ENCODE assay signal across 11 cellular contexts in the genomic region with DNA sequence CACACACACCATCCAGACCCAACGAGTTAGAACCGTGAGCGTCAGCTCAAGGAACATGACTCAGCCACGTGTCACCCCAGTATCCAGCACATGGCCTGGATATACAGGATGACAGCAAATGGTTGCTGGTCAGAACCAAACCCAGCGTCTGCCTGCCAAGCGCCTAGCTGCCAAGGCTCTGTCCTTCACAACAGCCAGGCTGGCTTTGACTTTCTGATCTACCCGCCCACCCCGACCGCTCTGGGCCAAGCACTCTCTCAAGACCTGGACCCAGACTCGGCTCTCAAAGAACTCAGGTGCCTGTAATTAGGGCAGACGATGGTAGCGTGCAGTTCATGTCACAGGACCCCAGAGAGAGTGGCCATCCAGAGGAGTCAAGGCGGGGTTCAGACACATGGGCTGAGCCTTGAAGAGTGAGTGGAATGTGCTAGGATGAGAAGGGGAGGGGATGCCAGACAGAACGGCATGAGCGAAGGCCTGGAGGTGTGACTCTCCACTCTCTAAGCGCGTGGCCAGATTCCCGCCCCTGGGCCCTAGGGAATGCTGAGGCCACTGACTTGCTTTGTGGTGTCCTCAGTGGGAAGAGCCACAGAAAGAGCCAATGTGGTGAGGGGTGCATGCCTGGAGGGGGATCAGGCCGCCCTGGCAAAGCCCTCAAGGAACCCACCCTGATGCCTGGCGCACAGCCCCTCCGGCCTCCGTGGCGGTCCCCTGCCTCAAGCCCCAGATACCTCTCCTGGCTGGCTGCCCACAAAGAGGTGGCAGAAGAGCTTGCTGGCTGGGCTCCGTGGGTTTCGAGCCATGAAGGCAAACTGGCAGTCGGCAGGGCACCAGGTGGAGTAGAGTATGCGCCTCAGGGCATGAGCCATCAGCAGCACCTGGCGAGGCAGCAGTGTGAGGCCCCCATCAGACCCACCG. TPM values are rescaled to one million over a fixed set of nuclear protein-coding genes. Genes with fewer than 3 reads are reported as not detected.
DNase-seq lines count a peak whose midpoint lies in the region; TF ChIP-seq lines count a peak whose summit lies in the region.
"Had no signal": no experiment of that assay in that cellular context is flagged by ENCODE, and none has a peak within 500 bp of the region (broad histone marks: within the 10 kb centered on the region; RNA-seq: fewer than 3 reads in every experiment).

No MANE protein-coding gene starts in this region.

- H3K4me1 ChIP-seq in mesenchymal stem cell (ENCODE audit: control insufficient read depth, insufficient read depth, low read depth, low read length) (peaks cover 39% of the 10 kb centered on the region), uterus (no peaks in the 10 kb centered on the region)

- H3K9me3 ChIP-seq in mesenchymal stem cell (ENCODE audit: control insufficient read depth, low read length) (no peaks in the 10 kb centered on the region), uterus (no peaks in the 10 kb centered on the region)

- in situ Hi-C loops in brain microvascular endothelial cell (cut with HindIII; ENCODE audit: low pct_ligation_motif_present, low sequenced_read_pairs) = no loop called here

- DNase-seq in DMS79 treated with DMSO at 0.1 percent for 48 hours (lab: John Stamatoyannopoulos, UW) (peak; percentile 97), NCI-H1092 treated with DMSO at 0.1 percent for 48 hours (lab: John Stamatoyannopoulos, UW) (peak; percentile 44), brain microvascular endothelial cell (peak; percentile 58), mesenchymal stem cell (peak; percentile 77), MV-4-11 (lab: John Stamatoyannopoulos, UW) (no peak), SIG-M5 (lab: John Stamatoyannopoulos, UW) (no peak), NCI-H748 treated with DMSO at 0.1 percent for 48 hours (lab: John Stamatoyannopoulos, UW) (no peak), uterus (no peak)
- DNase-seq: foreskin melanocyte; NCI-H510A; stimulated activated CD4-positive, alpha-beta T cell treated with anti-CD3 and anti-CD28 coated beads, Interleukin-1b, Interleukin-23, amount 100 ng/mL, for 48 hours had no signal

- H3K9ac ChIP-seq in mesenchymal stem cell (ENCODE audit: low read length) = no peak overlapping the region

- H3K23ac ChIP-seq in mesenchymal stem cell (ENCODE audit: low read length in 2 of 2) = peak overlapping the region in 1 of 2 experiments; percentile 16

- H3K36me3 ChIP-seq in brain microvascular endothelial cell (replicated peaks) (no peaks in the 10 kb centered on the region), mesenchymal stem cell (ENCODE audit: control insufficient read depth in 1 of 2, insufficient read depth in 2 of 2, low read depth in 1 of 2, low read length in 2 of 2) (peaks cover 0 to 59% of the 10 kb centered on the region in 2 experiments), uterus (no peaks in the 10 kb centered on the region)

- H2BK15ac ChIP-seq in mesenchymal stem cell (ENCODE audit: low read depth, poor library complexity, severe bottlenecking) = no peak overlapping the region

- intact Hi-C loops in uterus (cut with DNase I; ENCODE audit: low total_unique reads) = no loop called here

- no peak overlapping the region for H3K4ac ChIP-seq in mesenchymal stem cell (ENCODE audit: low read depth in 1 of 2, low read length in 2 of 2)

- H3K27ac ChIP-seq in brain microvascular endothelial cell (no peak overlapping the region), mesenchymal stem cell (ENCODE audit: low read length, poor library complexity, severe bottlenecking) (no peak overlapping the region), uterus (no peak overlapping the region)

- no peak for TF ChIP-seq POLR2A in uterus (IDR thresholded peaks at IDR 0.05)

- H3K4me2 ChIP-seq in mesenchymal stem cell (ENCODE audit: low read length, poor library complexity, severe bottlenecking) = no peak overlapping the region

- H4K8ac ChIP-seq in mesenchymal stem cell (ENCODE audit: low read length) = no peak overlapping the region

- H2BK5ac ChIP-seq in mesenchymal stem cell (ENCODE audit: low read depth, low read length, poor library complexity, severe bottlenecking) = no peak overlapping the region

- H2AK5ac ChIP-seq in mesenchymal stem cell (ENCODE audit: low read length, severe bottlenecking) = no peak overlapping the region

- H3K18ac ChIP-seq in mesenchymal stem cell (ENCODE audit: low read depth in 1 of 2, low read length in 2 of 2) = peak overlapping the region in 1 of 2 experiments; percentile 38

- TF ChIP-seq CTCF in brain microvascular endothelial cell (IDR thresholded peaks at IDR 0.05; ENCODE audit: low read depth, low read length, missing control alignments) (no peak), uterus (IDR thresholded peaks at IDR 0.05) (no peak)

- no peak overlapping the region for H3K14ac ChIP-seq in mesenchymal stem cell (ENCODE audit: low read length in 2 of 2)

- no peak overlapping the region for H3K4me3 ChIP-seq in brain microvascular endothelial cell (ENCODE audit: low read depth, low read length)
- H3K4me3 ChIP-seq in mesenchymal stem cell (ENCODE audit: insufficient read depth in 1 of 2, low read depth in 1 of 2, low read length in 2 of 2) = no peak overlapping the region
- no peak overlapping the region for H3K4me3 ChIP-seq in uterus

- H2BK120ac ChIP-seq in mesenchymal stem cell (ENCODE audit: low read depth, low read length) = no peak overlapping the region

- H3K27me3 ChIP-seq in brain microvascular endothelial cell (replicated peaks) (no peaks in the 10 kb centered on the region), mesenchymal stem cell (ENCODE audit: control insufficient read depth in 1 of 2, insufficient read depth in 1 of 2, low read length in 2 of 2) (peaks cover 0 to 26% of the 10 kb centered on the region in 2 experiments), uterus (no peaks in the 10 kb centered on the region)

- no peak overlapping the region for H2AFZ ChIP-seq in mesenchymal stem cell (ENCODE audit: low read depth, low read length)

- H3K79me1 ChIP-seq in mesenchymal stem cell (replicated peaks; ENCODE audit: low read length, poor library complexity, severe bottlenecking) = peaks cover 22% of the 10 kb centered on the region

- H2BK12ac ChIP-seq in mesenchymal stem cell (ENCODE audit: low read length in 2 of 2) = no peak overlapping the region

- H4K91ac ChIP-seq in mesenchymal stem cell (ENCODE audit: low read length) = no peak overlapping the region

- 80% methylated on average over 29 of the region's 29 CpGs for WGBS in mesenchymal stem cell

RNA-seq across cellular contexts. Expression of a gene that starts 7.1 kb away (rescaled TPM):
- polyA plus RNA-seq in mesenchymal stem cell (2013, experiment 1 of 2) = 2.1 TPM
- polyA plus RNA-seq in mesenchymal stem cell (2013, experiment 2 of 2) = 2.2 TPM
- total RNA-seq in uterus = under 1 TPM in 1 of 4 donors, not detected in 3; 0.55 TPM

RNA-seq across cellular contexts. Expression of a gene that starts 7.6 kb away (rescaled TPM):
- polyA plus RNA-seq in mesenchymal stem cell (2013, experiment 1 of 2) = 3.7 TPM
- 3.0 TPM for polyA plus RNA-seq in mesenchymal stem cell (2013, experiment 2 of 2)
- total RNA-seq in uterus = 1 to 10 TPM in 2 of 4 donors, under 1 TPM in 1, not detected in 1; 0.77 to 6.3 (median 4.9) TPM

Comparison
In these comparisons a context has a peak if more than half of its experiments do, and no peak if none do; other contexts are left out.
1. DNase-seq: peak in DMS79 treated with DMSO at 0.1 percent for 48 hours (single experiment), NCI-H1092 treated with DMSO at 0.1 percent for 48 hours (single experiment), brain microvascular endothelial cell (single experiment) and mesenchymal stem cell (single experiment); none in MV-4-11 (single experiment), SIG-M5 (single experiment), NCI-H748 treated with DMSO at 0.1 percent for 48 hours (single experiment) and uterus (0 of 2).